Comparison of ENCODE assay signal across 1 cellular context in the genomic region with DNA sequence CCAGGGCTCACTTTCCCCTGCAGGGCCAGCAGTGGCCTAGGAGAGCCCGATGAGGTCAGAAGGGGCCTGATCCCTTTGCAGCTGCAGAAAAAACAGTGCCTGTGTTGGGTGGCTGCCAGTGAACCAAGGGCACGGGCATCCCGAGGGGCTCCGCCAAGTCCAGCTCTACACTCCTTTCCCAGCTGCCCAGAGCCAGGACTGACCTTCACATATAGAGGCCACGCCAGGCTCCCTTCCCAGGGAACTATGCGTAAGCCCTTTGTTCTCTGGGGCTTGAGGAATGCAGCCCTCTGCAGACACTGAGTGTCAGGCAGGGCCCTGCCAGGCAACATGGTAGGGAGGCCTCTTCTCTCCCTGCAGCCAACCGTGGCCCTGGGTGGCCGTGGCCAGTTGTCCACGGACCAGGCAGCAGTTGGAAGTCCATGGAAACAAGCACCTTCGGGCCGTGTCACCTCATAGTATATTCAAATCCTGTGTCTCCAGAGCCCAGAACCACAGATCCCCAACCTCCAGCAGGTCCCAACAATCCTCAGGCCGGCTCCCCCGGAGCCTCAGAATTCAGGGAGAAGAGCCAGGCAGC.
A peak's percentile ranks its signal among the peaks of the same experiment; 100 is the strongest.
TF ChIP-seq lines count a peak whose summit lies in the region.

No MANE protein-coding gene starts in this region.

TF ChIP-seq in HepG2, 621 proteins besides CTCF, POLR2A, EP300 and RAD21 (continues in another document):
- no peak for TF ChIP-seq ZFP82 (CRISPR knock-in tag; IDR thresholded peaks at IDR 0.05; ENCODE audit: borderline replicate concordance)
- peak; percentile 86 for TF ChIP-seq HNRNPL (IDR thresholded peaks at IDR 0.05; ENCODE audit: low read depth, low read length)
- TF ChIP-seq ARHGAP35 (CRISPR knock-in tag; IDR thresholded peaks at IDR 0.05; ENCODE audit: borderline replicate concordance), result no peak
- TF ChIP-seq, protein P1, sequence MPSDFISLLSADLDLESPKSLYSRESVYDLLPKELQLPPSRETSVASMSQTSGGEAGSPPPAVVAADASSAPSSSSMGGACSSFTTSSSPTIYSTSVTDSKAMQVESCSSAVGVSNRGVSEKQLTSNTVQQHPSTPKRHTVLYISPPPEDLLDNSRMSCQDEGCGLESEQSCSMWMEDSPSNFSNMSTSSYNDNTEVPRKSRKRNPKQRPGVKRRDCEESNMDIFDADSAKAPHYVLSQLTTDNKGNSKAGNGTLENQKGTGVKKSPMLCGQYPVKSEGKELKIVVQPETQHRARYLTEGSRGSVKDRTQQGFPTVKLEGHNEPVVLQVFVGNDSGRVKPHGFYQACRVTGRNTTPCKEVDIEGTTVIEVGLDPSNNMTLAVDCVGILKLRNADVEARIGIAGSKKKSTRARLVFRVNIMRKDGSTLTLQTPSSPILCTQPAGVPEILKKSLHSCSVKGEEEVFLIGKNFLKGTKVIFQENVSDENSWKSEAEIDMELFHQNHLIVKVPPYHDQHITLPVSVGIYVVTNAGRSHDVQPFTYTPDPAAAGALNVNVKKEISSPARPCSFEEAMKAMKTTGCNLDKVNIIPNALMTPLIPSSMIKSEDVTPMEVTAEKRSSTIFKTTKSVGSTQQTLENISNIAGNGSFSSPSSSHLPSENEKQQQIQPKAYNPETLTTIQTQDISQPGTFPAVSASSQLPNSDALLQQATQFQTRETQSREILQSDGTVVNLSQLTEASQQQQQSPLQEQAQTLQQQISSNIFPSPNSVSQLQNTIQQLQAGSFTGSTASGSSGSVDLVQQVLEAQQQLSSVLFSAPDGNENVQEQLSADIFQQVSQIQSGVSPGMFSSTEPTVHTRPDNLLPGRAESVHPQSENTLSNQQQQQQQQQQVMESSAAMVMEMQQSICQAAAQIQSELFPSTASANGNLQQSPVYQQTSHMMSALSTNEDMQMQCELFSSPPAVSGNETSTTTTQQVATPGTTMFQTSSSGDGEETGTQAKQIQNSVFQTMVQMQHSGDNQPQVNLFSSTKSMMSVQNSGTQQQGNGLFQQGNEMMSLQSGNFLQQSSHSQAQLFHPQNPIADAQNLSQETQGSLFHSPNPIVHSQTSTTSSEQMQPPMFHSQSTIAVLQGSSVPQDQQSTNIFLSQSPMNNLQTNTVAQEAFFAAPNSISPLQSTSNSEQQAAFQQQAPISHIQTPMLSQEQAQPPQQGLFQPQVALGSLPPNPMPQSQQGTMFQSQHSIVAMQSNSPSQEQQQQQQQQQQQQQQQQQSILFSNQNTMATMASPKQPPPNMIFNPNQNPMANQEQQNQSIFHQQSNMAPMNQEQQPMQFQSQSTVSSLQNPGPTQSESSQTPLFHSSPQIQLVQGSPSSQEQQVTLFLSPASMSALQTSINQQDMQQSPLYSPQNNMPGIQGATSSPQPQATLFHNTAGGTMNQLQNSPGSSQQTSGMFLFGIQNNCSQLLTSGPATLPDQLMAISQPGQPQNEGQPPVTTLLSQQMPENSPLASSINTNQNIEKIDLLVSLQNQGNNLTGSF (CRISPR knock-in tag; IDR thresholded peaks at IDR 0.05), result no peak
- TF ChIP-seq TARDBP (CRISPR knock-in tag; IDR thresholded peaks at IDR 0.05), result no peak
- no peak for TF ChIP-seq ZNF143 (CRISPR knock-in tag; IDR thresholded peaks at IDR 0.05)
- TF ChIP-seq, protein P2, sequence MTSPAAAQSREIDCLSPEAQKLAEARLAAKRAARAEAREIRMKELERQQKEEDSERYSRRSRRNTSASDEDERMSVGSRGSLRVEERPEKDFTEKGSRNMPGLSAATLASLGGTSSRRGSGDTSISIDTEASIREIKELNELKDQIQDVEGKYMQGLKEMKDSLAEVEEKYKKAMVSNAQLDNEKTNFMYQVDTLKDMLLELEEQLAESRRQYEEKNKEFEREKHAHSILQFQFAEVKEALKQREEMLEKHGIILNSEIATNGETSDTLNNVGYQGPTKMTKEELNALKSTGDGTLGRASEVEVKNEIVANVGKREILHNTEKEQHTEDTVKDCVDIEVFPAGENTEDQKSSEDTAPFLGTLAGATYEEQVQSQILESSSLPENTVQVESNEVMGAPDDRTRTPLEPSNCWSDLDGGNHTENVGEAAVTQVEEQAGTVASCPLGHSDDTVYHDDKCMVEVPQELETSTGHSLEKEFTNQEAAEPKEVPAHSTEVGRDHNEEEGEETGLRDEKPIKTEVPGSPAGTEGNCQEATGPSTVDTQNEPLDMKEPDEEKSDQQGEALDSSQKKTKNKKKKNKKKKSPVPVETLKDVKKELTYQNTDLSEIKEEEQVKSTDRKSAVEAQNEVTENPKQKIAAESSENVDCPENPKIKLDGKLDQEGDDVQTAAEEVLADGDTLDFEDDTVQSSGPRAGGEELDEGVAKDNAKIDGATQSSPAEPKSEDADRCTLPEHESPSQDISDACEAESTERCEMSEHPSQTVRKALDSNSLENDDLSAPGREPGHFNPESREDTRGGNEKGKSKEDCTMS (CRISPR knock-in tag; conservative IDR thresholded peaks at IDR 0.05), result no peak
- TF ChIP-seq, protein P3, sequence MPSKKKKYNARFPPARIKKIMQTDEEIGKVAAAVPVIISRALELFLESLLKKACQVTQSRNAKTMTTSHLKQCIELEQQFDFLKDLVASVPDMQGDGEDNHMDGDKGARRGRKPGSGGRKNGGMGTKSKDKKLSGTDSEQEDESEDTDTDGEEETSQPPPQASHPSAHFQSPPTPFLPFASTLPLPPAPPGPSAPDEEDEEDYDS (CRISPR knock-in tag; IDR thresholded peaks at IDR 0.05), result no peak
- TF ChIP-seq, protein P4, sequence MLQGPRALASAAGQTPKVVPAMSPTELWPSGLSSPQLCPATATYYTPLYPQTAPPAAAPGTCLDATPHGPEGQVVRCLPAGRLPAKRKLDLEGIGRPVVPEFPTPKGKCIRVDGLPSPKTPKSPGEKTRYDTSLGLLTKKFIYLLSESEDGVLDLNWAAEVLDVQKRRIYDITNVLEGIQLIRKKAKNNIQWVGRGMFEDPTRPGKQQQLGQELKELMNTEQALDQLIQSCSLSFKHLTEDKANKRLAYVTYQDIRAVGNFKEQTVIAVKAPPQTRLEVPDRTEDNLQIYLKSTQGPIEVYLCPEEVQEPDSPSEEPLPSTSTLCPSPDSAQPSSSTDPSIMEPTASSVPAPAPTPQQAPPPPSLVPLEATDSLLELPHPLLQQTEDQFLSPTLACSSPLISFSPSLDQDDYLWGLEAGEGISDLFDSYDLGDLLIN (CRISPR knock-in tag; IDR thresholded peaks at IDR 0.05; ENCODE audit: borderline replicate concordance), result no peak
- no peak for TF ChIP-seq SOX13 (IDR thresholded peaks at IDR 0.05)
- peak in 1 of 2 experiments; percentile 71; a peak in 2 of 4 replicates for TF ChIP-seq SOX13 (CRISPR knock-in tag; conservative IDR thresholded peaks at IDR 0.05 in 1 of 2, IDR thresholded peaks at IDR 0.05 in 1 of 2)
- TF ChIP-seq ZNF547 (CRISPR knock-in tag; IDR thresholded peaks at IDR 0.05), result no peak
- TF ChIP-seq, protein P5, sequence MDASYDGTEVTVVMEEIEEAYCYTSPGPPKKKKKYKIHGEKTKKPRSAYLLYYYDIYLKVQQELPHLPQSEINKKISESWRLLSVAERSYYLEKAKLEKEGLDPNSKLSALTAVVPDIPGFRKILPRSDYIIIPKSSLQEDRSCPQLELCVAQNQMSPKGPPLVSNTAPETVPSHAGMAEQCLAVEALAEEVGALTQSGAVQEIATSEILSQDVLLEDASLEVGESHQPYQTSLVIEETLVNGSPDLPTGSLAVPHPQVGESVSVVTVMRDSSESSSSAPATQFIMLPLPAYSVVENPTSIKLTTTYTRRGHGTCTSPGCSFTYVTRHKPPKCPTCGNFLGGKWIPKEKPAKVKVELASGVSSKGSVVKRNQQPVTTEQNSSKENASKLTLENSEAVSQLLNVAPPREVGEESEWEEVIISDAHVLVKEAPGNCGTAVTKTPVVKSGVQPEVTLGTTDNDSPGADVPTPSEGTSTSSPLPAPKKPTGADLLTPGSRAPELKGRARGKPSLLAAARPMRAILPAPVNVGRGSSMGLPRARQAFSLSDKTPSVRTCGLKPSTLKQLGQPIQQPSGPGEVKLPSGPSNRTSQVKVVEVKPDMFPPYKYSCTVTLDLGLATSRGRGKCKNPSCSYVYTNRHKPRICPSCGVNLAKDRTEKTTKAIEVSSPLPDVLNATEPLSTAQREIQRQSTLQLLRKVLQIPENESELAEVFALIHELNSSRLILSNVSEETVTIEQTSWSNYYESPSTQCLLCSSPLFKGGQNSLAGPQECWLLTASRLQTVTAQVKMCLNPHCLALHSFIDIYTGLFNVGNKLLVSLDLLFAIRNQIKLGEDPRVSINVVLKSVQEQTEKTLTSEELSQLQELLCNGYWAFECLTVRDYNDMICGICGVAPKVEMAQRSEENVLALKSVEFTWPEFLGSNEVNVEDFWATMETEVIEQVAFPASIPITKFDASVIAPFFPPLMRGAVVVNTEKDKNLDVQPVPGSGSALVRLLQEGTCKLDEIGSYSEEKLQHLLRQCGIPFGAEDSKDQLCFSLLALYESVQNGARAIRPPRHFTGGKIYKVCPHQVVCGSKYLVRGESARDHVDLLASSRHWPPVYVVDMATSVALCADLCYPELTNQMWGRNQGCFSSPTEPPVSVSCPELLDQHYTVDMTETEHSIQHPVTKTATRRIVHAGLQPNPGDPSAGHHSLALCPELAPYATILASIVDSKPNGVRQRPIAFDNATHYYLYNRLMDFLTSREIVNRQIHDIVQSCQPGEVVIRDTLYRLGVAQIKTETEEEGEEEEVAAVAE (CRISPR knock-in tag; IDR thresholded peaks at IDR 0.05; ENCODE audit: borderline replicate concordance), result no peak
- TF ChIP-seq ISX (CRISPR knock-in tag; conservative IDR thresholded peaks at IDR 0.05), result no peak
- TF ChIP-seq, protein P6, sequence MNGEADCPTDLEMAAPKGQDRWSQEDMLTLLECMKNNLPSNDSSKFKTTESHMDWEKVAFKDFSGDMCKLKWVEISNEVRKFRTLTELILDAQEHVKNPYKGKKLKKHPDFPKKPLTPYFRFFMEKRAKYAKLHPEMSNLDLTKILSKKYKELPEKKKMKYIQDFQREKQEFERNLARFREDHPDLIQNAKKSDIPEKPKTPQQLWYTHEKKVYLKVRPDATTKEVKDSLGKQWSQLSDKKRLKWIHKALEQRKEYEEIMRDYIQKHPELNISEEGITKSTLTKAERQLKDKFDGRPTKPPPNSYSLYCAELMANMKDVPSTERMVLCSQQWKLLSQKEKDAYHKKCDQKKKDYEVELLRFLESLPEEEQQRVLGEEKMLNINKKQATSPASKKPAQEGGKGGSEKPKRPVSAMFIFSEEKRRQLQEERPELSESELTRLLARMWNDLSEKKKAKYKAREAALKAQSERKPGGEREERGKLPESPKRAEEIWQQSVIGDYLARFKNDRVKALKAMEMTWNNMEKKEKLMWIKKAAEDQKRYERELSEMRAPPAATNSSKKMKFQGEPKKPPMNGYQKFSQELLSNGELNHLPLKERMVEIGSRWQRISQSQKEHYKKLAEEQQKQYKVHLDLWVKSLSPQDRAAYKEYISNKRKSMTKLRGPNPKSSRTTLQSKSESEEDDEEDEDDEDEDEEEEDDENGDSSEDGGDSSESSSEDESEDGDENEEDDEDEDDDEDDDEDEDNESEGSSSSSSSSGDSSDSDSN (CRISPR knock-in tag; IDR thresholded peaks at IDR 0.05), result peak; percentile 81
- no peak for TF ChIP-seq SOX6 (IDR thresholded peaks at IDR 0.05)
- TF ChIP-seq SOX6 (CRISPR knock-in tag; IDR thresholded peaks at IDR 0.05), result peak; percentile 47
- no peak for TF ChIP-seq PCBP1 (IDR thresholded peaks at IDR 0.05; ENCODE audit: borderline replicate concordance, low read depth, low read length)
- TF ChIP-seq POLR2AphosphoS2 (IDR thresholded peaks at IDR 0.05; ENCODE audit: low read depth, low read length), result no peak
- TF ChIP-seq FOSL2 (CRISPR knock-in tag; IDR thresholded peaks at IDR 0.05), result peak; percentile 18; the same call in 1 of the 2 replicates
- TF ChIP-seq, protein P7, sequence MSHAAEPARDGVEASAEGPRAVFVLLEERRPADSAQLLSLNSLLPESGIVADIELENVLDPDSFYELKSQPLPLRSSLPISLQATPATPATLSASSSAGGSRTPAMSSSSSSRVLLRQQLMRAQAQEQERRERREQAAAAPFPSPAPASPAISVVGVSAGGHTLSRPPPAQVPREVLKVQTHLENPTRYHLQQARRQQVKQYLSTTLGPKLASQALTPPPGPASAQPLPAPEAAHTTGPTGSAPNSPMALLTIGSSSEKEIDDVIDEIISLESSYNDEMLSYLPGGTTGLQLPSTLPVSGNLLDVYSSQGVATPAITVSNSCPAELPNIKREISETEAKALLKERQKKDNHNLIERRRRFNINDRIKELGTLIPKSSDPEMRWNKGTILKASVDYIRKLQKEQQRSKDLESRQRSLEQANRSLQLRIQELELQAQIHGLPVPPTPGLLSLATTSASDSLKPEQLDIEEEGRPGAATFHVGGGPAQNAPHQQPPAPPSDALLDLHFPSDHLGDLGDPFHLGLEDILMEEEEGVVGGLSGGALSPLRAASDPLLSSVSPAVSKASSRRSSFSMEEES (CRISPR knock-in tag; IDR thresholded peaks at IDR 0.05), result no peak
- TF ChIP-seq, protein P8, sequence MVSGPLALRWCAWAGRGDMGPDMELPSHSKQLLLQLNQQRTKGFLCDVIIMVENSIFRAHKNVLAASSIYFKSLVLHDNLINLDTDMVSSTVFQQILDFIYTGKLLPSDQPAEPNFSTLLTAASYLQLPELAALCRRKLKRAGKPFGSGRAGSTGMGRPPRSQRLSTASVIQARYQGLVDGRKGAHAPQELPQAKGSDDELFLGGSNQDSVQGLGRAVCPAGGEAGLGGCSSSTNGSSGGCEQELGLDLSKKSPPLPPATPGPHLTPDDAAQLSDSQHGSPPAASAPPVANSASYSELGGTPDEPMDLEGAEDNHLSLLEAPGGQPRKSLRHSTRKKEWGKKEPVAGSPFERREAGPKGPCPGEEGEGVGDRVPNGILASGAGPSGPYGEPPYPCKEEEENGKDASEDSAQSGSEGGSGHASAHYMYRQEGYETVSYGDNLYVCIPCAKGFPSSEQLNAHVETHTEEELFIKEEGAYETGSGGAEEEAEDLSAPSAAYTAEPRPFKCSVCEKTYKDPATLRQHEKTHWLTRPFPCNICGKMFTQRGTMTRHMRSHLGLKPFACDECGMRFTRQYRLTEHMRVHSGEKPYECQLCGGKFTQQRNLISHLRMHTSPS (CRISPR knock-in tag; IDR thresholded peaks at IDR 0.05; ENCODE audit: low read depth), result peak; percentile 83
- peak; percentile 54 for TF ChIP-seq TEAD3 (CRISPR knock-in tag; optimal IDR thresholded peaks at IDR 0.05; ENCODE audit: borderline replicate concordance)
- TF ChIP-seq PAF1 (CRISPR knock-in tag; IDR thresholded peaks at IDR 0.05), result no peak
- no peak for TF ChIP-seq ZSCAN21 (CRISPR knock-in tag; IDR thresholded peaks at IDR 0.05; ENCODE audit: borderline replicate concordance)
- TF ChIP-seq, protein P9, sequence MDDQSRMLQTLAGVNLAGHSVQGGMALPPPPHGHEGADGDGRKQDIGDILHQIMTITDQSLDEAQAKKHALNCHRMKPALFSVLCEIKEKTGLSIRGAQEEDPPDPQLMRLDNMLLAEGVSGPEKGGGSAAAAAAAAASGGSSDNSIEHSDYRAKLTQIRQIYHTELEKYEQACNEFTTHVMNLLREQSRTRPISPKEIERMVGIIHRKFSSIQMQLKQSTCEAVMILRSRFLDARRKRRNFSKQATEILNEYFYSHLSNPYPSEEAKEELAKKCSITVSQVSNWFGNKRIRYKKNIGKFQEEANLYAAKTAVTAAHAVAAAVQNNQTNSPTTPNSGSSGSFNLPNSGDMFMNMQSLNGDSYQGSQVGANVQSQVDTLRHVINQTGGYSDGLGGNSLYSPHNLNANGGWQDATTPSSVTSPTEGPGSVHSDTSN (CRISPR knock-in tag; IDR thresholded peaks at IDR 0.05; ENCODE audit: borderline replicate concordance), result no peak
- 0 out of 2 replicates have a peak, but pooled peaks have one; percentile 19 for TF ChIP-seq BCL6 (CRISPR knock-in tag; IDR thresholded peaks at IDR 0.05)
